ENCODE assay signal across 1 cellular context in the genomic region with DNA sequence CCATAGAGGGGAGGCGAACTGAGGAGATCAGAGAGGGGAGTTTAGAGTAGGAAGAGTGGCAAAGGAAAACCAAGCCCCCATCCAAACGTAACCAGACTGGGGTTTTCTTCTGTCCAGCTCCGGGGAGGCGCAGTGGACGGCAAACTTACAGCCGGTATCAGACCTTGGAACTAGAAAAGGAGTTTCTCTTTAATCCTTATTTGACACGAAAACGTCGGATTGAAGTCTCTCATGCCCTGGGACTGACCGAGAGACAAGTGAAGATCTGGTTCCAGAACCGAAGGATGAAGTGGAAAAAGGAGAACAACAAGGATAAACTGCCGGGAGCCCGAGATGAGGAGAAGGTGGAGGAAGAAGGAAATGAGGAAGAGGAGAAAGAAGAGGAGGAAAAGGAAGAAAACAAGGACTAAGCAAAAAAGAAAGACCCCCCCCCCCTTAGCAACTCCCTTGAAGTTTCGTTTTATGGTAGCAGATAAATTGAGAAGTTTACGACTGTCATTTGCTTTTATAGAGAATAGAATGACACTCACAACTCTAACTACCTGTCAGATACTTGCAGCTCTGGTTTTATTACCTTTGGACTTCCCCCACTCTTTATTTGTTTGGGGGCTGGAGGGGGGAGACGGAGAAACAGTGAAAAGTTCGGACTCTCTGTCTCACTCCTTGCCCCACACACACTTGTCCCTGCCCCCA.
A peak's percentile ranks its signal among the peaks of the same experiment; 100 is the strongest.
TF ChIP-seq lines count a peak whose summit lies in the region.

No MANE protein-coding gene starts in this region.

TF ChIP-seq in K562, 482 proteins besides CTCF, POLR2A, EP300 and RAD21:
- TF ChIP-seq NFIX (CRISPR knock-in tag; IDR thresholded peaks at IDR 0.05; ENCODE audit: low read depth), result no peak
- TF ChIP-seq SMARCE1 (IDR thresholded peaks at IDR 0.05), result 0 out of 2 replicates have a peak, but pooled peaks have one; percentile 29
- peak; percentile 1; the same call in 1 of the 2 replicates for TF ChIP-seq ZNF740 (CRISPR knock-in tag; IDR thresholded peaks at IDR 0.05)
- TF ChIP-seq ZNF740 (tag; IDR thresholded peaks at IDR 0.05), result no peak
- no peak for TF ChIP-seq CHD2 (IDR thresholded peaks at IDR 0.05; ENCODE audit: low read depth, low read length)
- TF ChIP-seq PHTF2 (CRISPR knock-in tag; IDR thresholded peaks at IDR 0.05), result no peak
- no peak for TF ChIP-seq NFE2L1 (tag; IDR thresholded peaks at IDR 0.05; ENCODE audit: borderline replicate concordance, low read depth)
- no peak for TF ChIP-seq CCAR2 (IDR thresholded peaks at IDR 0.05; ENCODE audit: low read depth, low read length)
- peak in 1 of 2 experiments; percentile 12; a peak in 1 of 4 replicates for TF ChIP-seq FOXK2 (conservative IDR thresholded peaks at IDR 0.05 in 1 of 2, IDR thresholded peaks at IDR 0.05 in 1 of 2; ENCODE audit: low read depth in 2 of 2)
- TF ChIP-seq TCF7L2 (IDR thresholded peaks at IDR 0.05; ENCODE audit: low read depth, low read length), result no peak
- no peak for TF ChIP-seq FOXA1 (IDR thresholded peaks at IDR 0.05; ENCODE audit: borderline replicate concordance)
- TF ChIP-seq SRSF7 (optimal IDR thresholded peaks at IDR 0.05; ENCODE audit: low read depth, low read length), result no peak
- TF ChIP-seq CLOCK (CRISPR knock-in tag; IDR thresholded peaks at IDR 0.05; ENCODE audit: borderline replicate concordance), result no peak
- TF ChIP-seq CBX8 (IDR thresholded peaks at IDR 0.05; ENCODE audit: borderline replicate concordance, extremely low read depth, low read depth, low read length, poor library complexity, severe bottlenecking), result no peak
- no peak for TF ChIP-seq ETS1 (conservative IDR thresholded peaks at IDR 0.05; ENCODE audit: control insufficient read depth, low read depth, low read length)
- TF ChIP-seq SPI1 (IDR thresholded peaks at IDR 0.05; ENCODE audit: borderline replicate concordance, low read depth, low read length), result peak; percentile 50; the same call in 1 of the 2 replicates
- no peak for TF ChIP-seq PHB (CRISPR knock-in tag; IDR thresholded peaks at IDR 0.05)
- peak; percentile 41; the same call in 1 of the 2 replicates for TF ChIP-seq C11orf30 (IDR thresholded peaks at IDR 0.05; ENCODE audit: low read depth)
- 0 out of 2 replicates have a peak, but pooled peaks have one; percentile 17 for TF ChIP-seq ARID2 (IDR thresholded peaks at IDR 0.05)
- no peak for TF ChIP-seq ATF7 (IDR thresholded peaks at IDR 0.05)
- no peak for TF ChIP-seq EHMT2 (IDR thresholded peaks at IDR 0.05)
- no peak for TF ChIP-seq ZNF253 (CRISPR knock-in tag; conservative IDR thresholded peaks at IDR 0.05)
- 0 out of 2 replicates have a peak, but pooled peaks have one; percentile 11 for TF ChIP-seq NCOA6 (IDR thresholded peaks at IDR 0.05)
- TF ChIP-seq ZNF316 (IDR thresholded peaks at IDR 0.05), result peak; percentile 73
- no peak for TF ChIP-seq ETV6 (IDR thresholded peaks at IDR 0.05; ENCODE audit: borderline replicate concordance in 1 of 2, low read depth in 2 of 2, low read length in 1 of 2)
- TF ChIP-seq ETV6 (CRISPR knock-in tag; IDR thresholded peaks at IDR 0.05; ENCODE audit: borderline replicate concordance), result no peak
- TF ChIP-seq PHF8 (IDR thresholded peaks at IDR 0.05; ENCODE audit: borderline replicate concordance, low read length), result no peak
- no peak for TF ChIP-seq MTA1 (IDR thresholded peaks at IDR 0.05; ENCODE audit: borderline replicate concordance)
- peak; percentile 31; the same call in 1 of the 2 replicates for TF ChIP-seq LEF1 (IDR thresholded peaks at IDR 0.05)
- TF ChIP-seq NFIC (IDR thresholded peaks at IDR 0.05), result no peak
- no peak for TF ChIP-seq DPF2 (IDR thresholded peaks at IDR 0.05)
- peak; percentile 4; the same call in 1 of the 2 replicates for TF ChIP-seq TSC22D4 (tag; IDR thresholded peaks at IDR 0.05)
- TF ChIP-seq, protein P1, sequence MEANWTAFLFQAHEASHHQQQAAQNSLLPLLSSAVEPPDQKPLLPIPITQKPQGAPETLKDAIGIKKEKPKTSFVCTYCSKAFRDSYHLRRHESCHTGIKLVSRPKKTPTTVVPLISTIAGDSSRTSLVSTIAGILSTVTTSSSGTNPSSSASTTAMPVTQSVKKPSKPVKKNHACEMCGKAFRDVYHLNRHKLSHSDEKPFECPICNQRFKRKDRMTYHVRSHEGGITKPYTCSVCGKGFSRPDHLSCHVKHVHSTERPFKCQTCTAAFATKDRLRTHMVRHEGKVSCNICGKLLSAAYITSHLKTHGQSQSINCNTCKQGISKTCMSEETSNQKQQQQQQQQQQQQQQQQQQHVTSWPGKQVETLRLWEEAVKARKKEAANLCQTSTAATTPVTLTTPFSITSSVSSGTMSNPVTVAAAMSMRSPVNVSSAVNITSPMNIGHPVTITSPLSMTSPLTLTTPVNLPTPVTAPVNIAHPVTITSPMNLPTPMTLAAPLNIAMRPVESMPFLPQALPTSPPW (CRISPR knock-in tag; IDR thresholded peaks at IDR 0.05), result peak; percentile 34; the same call in 1 of the 2 replicates
- 0 out of 2 replicates have a peak, but pooled peaks have one; percentile 21 for TF ChIP-seq ZFX (CRISPR knock-in tag; IDR thresholded peaks at IDR 0.05)
- no peak for TF ChIP-seq ZNF766 (CRISPR knock-in tag; conservative IDR thresholded peaks at IDR 0.05)
- TF ChIP-seq ZNF324 (CRISPR knock-in tag; IDR thresholded peaks at IDR 0.05), result no peak
- TF ChIP-seq BRD4 (IDR thresholded peaks at IDR 0.05), result 0 out of 2 replicates have a peak, but pooled peaks have one; percentile 44
- no peak for TF ChIP-seq ZNF124 (CRISPR knock-in tag; IDR thresholded peaks at IDR 0.05)
- TF ChIP-seq ZNF436 (CRISPR knock-in tag; IDR thresholded peaks at IDR 0.05), result no peak
- peak; percentile 45 for TF ChIP-seq ELF1 (tag; IDR thresholded peaks at IDR 0.05)
- no peak for TF ChIP-seq MITF (IDR thresholded peaks at IDR 0.05)
- TF ChIP-seq SMARCA4 (IDR thresholded peaks at IDR 0.05), result peak; percentile 31; the same call in 1 of the 2 replicates
- TF ChIP-seq MLLT1 (IDR thresholded peaks at IDR 0.05), result 0 out of 4 replicates have a peak, but pooled peaks of 1 of the 2 experiments have one; percentile 51
